Comparison of ENCODE assay signal across 8 cellular contexts in the genomic region with DNA sequence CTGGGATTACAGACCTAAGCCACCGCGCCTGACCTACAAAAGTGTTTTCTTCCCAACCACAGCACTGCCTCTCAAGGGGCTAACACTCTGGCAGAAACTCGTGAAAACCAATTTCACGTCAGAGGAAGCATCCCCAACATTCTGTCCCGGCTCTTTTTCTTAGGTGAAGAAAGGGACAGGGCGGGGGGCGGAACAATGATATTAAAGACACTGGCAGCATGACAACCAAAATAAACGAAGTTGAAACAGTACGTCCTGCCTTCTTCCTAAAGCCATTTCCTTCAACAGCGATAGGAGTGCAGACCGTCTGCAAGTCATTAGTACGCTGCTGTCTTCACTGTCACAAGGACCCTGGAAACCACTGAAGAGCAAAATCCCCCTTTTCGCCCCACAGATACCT.
DNase-seq lines count a peak whose midpoint lies in the region; ATAC-seq and TF ChIP-seq lines count a peak whose summit lies in the region.
"Not testable (repeated sequence)": the region's sequence is repeated elsewhere in the genome, so short reads cannot be mapped to it uniquely, and the experiment has no call there.

No MANE protein-coding gene starts in this region.

- TF ChIP-seq CTCF in heart right ventricle (IDR thresholded peaks at IDR 0.05); lower lobe of right lung (IDR thresholded peaks at IDR 0.05); psoas muscle (IDR thresholded peaks at IDR 0.05): not testable (repeated sequence)

- not testable (repeated sequence) for H3K4me3 Mint-ChIP-seq in central memory CD8-positive, alpha-beta T cell

- not testable (repeated sequence) for H3K9me3 Mint-ChIP-seq in activated naive CD4-positive, alpha-beta T cell treated with anti-CD3 and anti-CD28 coated beads, Interleukin-2, amount 50 U/mL, for 72 hours; central memory CD8-positive, alpha-beta T cell

- intact Hi-C loops in heart right ventricle (cut with DNase I); lower lobe of right lung (cut with DNase I); psoas muscle (cut with DNase I); aorta (cut with DNase I): not testable (repeated sequence)

- not testable (repeated sequence) for H3K27ac Mint-ChIP-seq in activated naive CD4-positive, alpha-beta T cell treated with anti-CD3 and anti-CD28 coated beads, Interleukin-2, amount 50 U/mL, for 72 hours; central memory CD8-positive, alpha-beta T cell (ENCODE audit: low read depth)

- not testable (repeated sequence) for H3K36me3 Mint-ChIP-seq in activated naive CD4-positive, alpha-beta T cell treated with anti-CD3 and anti-CD28 coated beads, Interleukin-2, amount 50 U/mL, for 72 hours; central memory CD8-positive, alpha-beta T cell (ENCODE audit: insufficient read depth)

- not testable (repeated sequence) for H3K36me3 ChIP-seq in heart right ventricle; lower lobe of right lung; psoas muscle (ENCODE audit: insufficient read depth in 1 of 2, low read depth in 1 of 2); aorta (ENCODE audit: control insufficient read depth in 1 of 2, insufficient read depth in 2 of 2, low read length in 1 of 2)

- not testable (repeated sequence) for H3K27ac ChIP-seq in heart right ventricle; lower lobe of right lung; psoas muscle; aorta (ENCODE audit: low read depth in 1 of 2, low read length in 2 of 2)

- ATAC-seq in HG02642 (IDR thresholded peaks at IDR 0.05; ENCODE audit: poor library complexity, unreplicated experiment) (peak; percentile 39), SK-N-SH treated with all-trans-retinoic acid at 6 μM for 48 hours (peak; percentile 39), heart right ventricle (peak; percentile 32 to 93 (median 78)), lower lobe of right lung (peak; percentile 44 to 64), psoas muscle (peak; percentile 28 to 78 (median 47)), aorta (ENCODE audit: low FRiP score) (peak; percentile 52)
- ATAC-seq in activated naive CD4-positive, alpha-beta T cell treated with anti-CD3 and anti-CD28 coated beads, Interleukin-2, amount 50 U/mL, for 72 hours: peak; percentile 3 to 36
- ATAC-seq in central memory CD8-positive, alpha-beta T cell (replicated peaks; ENCODE audit: extremely low read depth, poor library complexity, severe bottlenecking): peak; percentile 63

- H3K4me1 ChIP-seq in heart right ventricle; lower lobe of right lung; psoas muscle; aorta (ENCODE audit: control insufficient read depth in 1 of 2, insufficient read depth in 2 of 2, low read length in 2 of 2): not testable (repeated sequence)

- not testable (repeated sequence) for DNase-seq in activated naive CD4-positive, alpha-beta T cell treated with anti-CD3 and anti-CD28 coated beads, Interleukin-2, amount 50 U/mL, for 72 hours (ENCODE audit: low spot score in 2 of 2); central memory CD8-positive, alpha-beta T cell (ENCODE audit: low spot score in 2 of 2); heart right ventricle; lower lobe of right lung; psoas muscle; aorta

- not testable (repeated sequence) for H3K27me3 Mint-ChIP-seq in central memory CD8-positive, alpha-beta T cell

- not testable (repeated sequence) for H3K4me1 Mint-ChIP-seq in central memory CD8-positive, alpha-beta T cell

- not testable (repeated sequence) for H3K9me3 ChIP-seq in heart right ventricle; lower lobe of right lung; psoas muscle; aorta (ENCODE audit: control insufficient read depth, low read length)

- H3K4me3 ChIP-seq in heart right ventricle; lower lobe of right lung; psoas muscle; aorta (ENCODE audit: low read length in 2 of 2): not testable (repeated sequence)

- not testable (repeated sequence) for H3K27me3 ChIP-seq in heart right ventricle; lower lobe of right lung (ENCODE audit: low read depth); psoas muscle (ENCODE audit: insufficient read depth in 3 of 3, low read length in 2 of 3); aorta (ENCODE audit: control insufficient read depth in 1 of 2, insufficient read depth in 2 of 2, low read length in 1 of 2)

- no CpG with 5 or more reads among the region's 13 CpGs for WGBS in heart right ventricle, 2 donors
- no CpG with 5 or more reads among the region's 13 CpGs for WGBS in psoas muscle, 3 donors
- WGBS in aorta, 2 donors: no CpG with 5 or more reads among the region's 13 CpGs

Comparison
In these comparisons a context has a peak if more than half of its experiments do, and no peak if none do; other contexts are left out.
1. ATAC-seq: peak in every context shown above with its lines; median percentile 78 in heart right ventricle; 63 in central memory CD8-positive, alpha-beta T cell; 54 in lower lobe of right lung; 52 in aorta; 47 in psoas muscle; 39 in HG02642; 39 in SK-N-SH treated with all-trans-retinoic acid at 6 μM for 48 hours; 20 in activated naive CD4-positive, alpha-beta T cell treated with anti-CD3 and anti-CD28 coated beads, Interleukin-2, amount 50 U/mL, for 72 hours.